ENCODE assay signal across 8 cellular contexts in the genomic region with DNA sequence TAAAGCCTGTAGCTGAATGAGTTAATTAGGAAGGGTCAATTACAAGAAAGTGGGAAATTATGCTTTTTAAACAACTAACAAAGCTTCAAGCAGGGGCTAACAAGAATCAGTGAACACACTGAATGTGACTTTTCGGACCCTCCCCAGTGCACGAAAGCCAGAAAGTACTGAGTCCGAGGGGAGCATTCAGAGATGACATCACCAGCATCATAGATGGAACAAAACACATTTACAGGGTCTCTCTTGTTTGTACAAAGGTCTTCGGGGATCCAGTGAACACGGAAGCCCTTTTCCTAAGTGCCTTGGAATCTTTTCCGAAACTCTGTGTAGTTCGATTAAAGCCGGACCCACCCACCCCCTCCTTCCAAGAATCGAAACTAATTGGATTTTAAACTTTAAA. TPM values are rescaled to one million over a fixed set of nuclear protein-coding genes. Genes with fewer than 3 reads are reported as not detected.
DNase-seq lines count a peak whose midpoint lies in the region; ATAC-seq and TF ChIP-seq lines count a peak whose summit lies in the region.

No MANE protein-coding gene starts in this region.

- ATAC-seq in GM18517 (IDR thresholded peaks at IDR 0.05; ENCODE audit: unreplicated experiment) (no peak), GM21619 (IDR thresholded peaks at IDR 0.05; ENCODE audit: unreplicated experiment) (no peak)

- H3K9me3 Mint-ChIP-seq in type B pancreatic cell = peaks cover 4% of the 10 kb centered on the region

- H3K4me1 ChIP-seq in liver (ENCODE audit: control insufficient read depth in 4 of 4, insufficient read depth in 4 of 4, low read length in 3 of 4) = peaks cover 7 to 22% (median 11%) of the 10 kb centered on the region in 4 donors

- H3K9ac ChIP-seq in liver (ENCODE audit: low read depth in 1 of 2, low read length in 2 of 2) = peak overlapping the region; percentile 91 to 95

- H3K36me3 ChIP-seq in liver (ENCODE audit: control insufficient read depth in 4 of 4, insufficient read depth in 3 of 4, low read depth in 1 of 4, low read length in 3 of 4) = peaks cover 0 to 8% (median 2%) of the 10 kb centered on the region in 4 donors

- H3K27me3 ChIP-seq in HL-60 (ENCODE audit: insufficient read depth, poor library complexity, severe bottlenecking) (no peaks in the 10 kb centered on the region), liver (ENCODE audit: control insufficient read depth in 4 of 4, insufficient read depth in 4 of 4, low read length in 3 of 4) (no peaks in the 10 kb centered on the region)

- peaks cover 40% of the 10 kb centered on the region for H3K4me1 Mint-ChIP-seq in type B pancreatic cell (ENCODE audit: unreplicated experiment)

- under 1% methylated on average over 9 of the region's 9 CpGs for WGBS in liver

- H3K27ac ChIP-seq in C4-2B (peak overlapping the region; percentile 82), HL-60 (replicated peaks) (peak overlapping the region; percentile 90), liver (ENCODE audit: low read depth in 1 of 2, low read length in 2 of 2) (peak overlapping the region; percentile 94 to 96)

- no peak for TF ChIP-seq CTCF in C4-2B (conservative IDR thresholded peaks at IDR 0.05)
- TF ChIP-seq CTCF in HL-60 (IDR thresholded peaks at IDR 0.05; ENCODE audit: insufficient read depth, low read length) = no peak
- TF ChIP-seq CTCF in liver (IDR thresholded peaks at IDR 0.05; ENCODE audit: low read depth, low read length, missing input control) = no peak
- no peak for TF ChIP-seq CTCF in type B pancreatic cell (conservative IDR thresholded peaks at IDR 0.05)

- H3K27me3 Mint-ChIP-seq in type B pancreatic cell = no peaks in the 10 kb centered on the region

- H3K4me3 Mint-ChIP-seq in type B pancreatic cell = peak overlapping the region; percentile 99

- H3K9me3 ChIP-seq in liver (ENCODE audit: control insufficient read depth in 4 of 4, low read length in 3 of 4) = no peaks in the 10 kb centered on the region

- H3K4me3 ChIP-seq in HL-60 (replicated peaks; ENCODE audit: insufficient read depth, low read length) = peak overlapping the region; percentile 96
- H3K4me3 ChIP-seq in liver (ENCODE audit: low read depth in 1 of 3, low read length in 3 of 3) = peak overlapping the region; percentile 79 to 98 (median 89)

- no peak for DNase-seq in HL-60 (ENCODE audit: low read depth in 1 of 2, low spot score in 1 of 2)
- DNase-seq in astrocyte of the hippocampus (ENCODE audit: low read depth, low spot score) = peak; percentile 51
- DNase-seq in type B pancreatic cell (ENCODE audit: extremely low spot score, unreplicated experiment) = no peak
- no peak for DNase-seq in hypothalamus (lab: John Stamatoyannopoulos, UW)

- peak overlapping the region; percentile 100 for H3K27ac Mint-ChIP-seq in type B pancreatic cell

- peaks cover 16% of the 10 kb centered on the region for H3K36me3 Mint-ChIP-seq in type B pancreatic cell

- TF ChIP-seq RAD21 in liver (IDR thresholded peaks at IDR 0.05) = no peak

TF ChIP-seq in liver, 16 proteins besides CTCF, POLR2A, EP300 and RAD21:
- TF ChIP-seq MAX (IDR thresholded peaks at IDR 0.05) (no peak), TAF1 (conservative IDR thresholded peaks at IDR 0.05) (no peak), YY1 (IDR thresholded peaks at IDR 0.05) (no peak), SP1 (IDR thresholded peaks at IDR 0.05) (no peak), FOXA2 (IDR thresholded peaks at IDR 0.05) (no peak), JUND (IDR thresholded peaks at IDR 0.05) (no peak), NR2F2 (IDR thresholded peaks at IDR 0.05) (no peak), REST (IDR thresholded peaks at IDR 0.05) (no peak), GABPA (IDR thresholded peaks at IDR 0.05 in 1 of 2, conservative IDR thresholded peaks at IDR 0.05 in 1 of 2) (no peak), RXRA (IDR thresholded peaks at IDR 0.05) (no peak), HNF4G (IDR thresholded peaks at IDR 0.05) (no peak), HNF4A (conservative IDR thresholded peaks at IDR 0.05) (no peak), EGR1 (IDR thresholded peaks at IDR 0.05; ENCODE audit: low read depth in 2 of 2) (no peak)
- TF ChIP-seq, protein P1, sequence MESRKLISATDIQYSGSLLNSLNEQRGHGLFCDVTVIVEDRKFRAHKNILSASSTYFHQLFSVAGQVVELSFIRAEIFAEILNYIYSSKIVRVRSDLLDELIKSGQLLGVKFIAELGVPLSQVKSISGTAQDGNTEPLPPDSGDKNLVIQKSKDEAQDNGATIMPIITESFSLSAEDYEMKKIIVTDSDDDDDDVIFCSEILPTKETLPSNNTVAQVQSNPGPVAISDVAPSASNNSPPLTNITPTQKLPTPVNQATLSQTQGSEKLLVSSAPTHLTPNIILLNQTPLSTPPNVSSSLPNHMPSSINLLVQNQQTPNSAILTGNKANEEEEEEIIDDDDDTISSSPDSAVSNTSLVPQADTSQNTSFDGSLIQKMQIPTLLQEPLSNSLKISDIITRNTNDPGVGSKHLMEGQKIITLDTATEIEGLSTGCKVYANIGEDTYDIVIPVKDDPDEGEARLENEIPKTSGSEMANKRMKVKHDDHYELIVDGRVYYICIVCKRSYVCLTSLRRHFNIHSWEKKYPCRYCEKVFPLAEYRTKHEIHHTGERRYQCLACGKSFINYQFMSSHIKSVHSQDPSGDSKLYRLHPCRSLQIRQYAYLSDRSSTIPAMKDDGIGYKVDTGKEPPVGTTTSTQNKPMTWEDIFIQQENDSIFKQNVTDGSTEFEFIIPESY (IDR thresholded peaks at IDR 0.05) = no peak
- TF ChIP-seq, protein P2, sequence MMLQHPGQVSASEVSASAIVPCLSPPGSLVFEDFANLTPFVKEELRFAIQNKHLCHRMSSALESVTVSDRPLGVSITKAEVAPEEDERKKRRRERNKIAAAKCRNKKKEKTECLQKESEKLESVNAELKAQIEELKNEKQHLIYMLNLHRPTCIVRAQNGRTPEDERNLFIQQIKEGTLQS (IDR thresholded peaks at IDR 0.05) = no peak

RNA-seq across cellular contexts. Expression of gene DCP1A, which starts 0.8 kb away (rescaled TPM):
- total RNA-seq in liver (1 to 10 TPM; 8.1 to 8.4 TPM), type B pancreatic cell (ENCODE audit: low replicate concordance) (28.3 and 31.4 TPM in 2 replicates)
- polyA plus RNA-seq in liver = 10 to 100 TPM in 1 of 2 donors, 1 to 10 TPM in 1; 3.5 to 11.3 TPM
